ENCODE assay signal across 1 cellular context in the genomic region with DNA sequence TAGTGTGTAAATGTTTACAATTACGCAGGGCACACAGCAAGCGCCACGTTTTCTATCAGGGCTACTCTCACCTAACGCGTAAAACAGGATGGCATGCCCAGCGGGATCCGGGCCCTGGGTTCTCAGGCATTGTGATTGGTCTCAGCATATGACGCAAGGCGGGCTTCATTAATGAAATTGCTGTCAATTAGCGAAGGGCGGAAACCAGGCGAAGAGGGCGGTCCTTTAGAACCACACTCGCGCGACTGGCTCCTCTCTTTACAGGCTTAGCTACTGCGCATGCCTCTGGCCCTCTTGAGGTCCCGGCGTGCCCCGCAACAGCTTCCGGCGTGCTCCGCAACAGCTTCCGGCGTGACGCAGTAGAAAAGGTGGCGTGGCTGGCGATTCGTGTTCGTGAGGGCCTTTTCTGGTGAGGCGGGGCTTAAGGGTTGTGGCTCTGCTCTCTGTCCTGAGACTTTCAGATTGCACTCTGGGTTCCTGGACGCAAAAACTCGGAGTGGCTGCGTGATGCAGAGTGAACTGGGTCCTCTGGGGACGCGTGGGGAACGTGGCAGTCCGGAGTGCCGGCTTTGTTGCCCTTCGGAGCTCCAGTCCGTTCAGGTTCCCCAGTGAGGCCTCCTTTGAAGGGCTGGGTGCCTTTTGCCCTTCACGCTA.
TF ChIP-seq lines count a peak whose summit lies in the region.

No MANE protein-coding gene starts in this region.

TF ChIP-seq in GM12878, 131 proteins besides CTCF, POLR2A, EP300 and RAD21 (continued from another document):
- TF ChIP-seq, protein P1, sequence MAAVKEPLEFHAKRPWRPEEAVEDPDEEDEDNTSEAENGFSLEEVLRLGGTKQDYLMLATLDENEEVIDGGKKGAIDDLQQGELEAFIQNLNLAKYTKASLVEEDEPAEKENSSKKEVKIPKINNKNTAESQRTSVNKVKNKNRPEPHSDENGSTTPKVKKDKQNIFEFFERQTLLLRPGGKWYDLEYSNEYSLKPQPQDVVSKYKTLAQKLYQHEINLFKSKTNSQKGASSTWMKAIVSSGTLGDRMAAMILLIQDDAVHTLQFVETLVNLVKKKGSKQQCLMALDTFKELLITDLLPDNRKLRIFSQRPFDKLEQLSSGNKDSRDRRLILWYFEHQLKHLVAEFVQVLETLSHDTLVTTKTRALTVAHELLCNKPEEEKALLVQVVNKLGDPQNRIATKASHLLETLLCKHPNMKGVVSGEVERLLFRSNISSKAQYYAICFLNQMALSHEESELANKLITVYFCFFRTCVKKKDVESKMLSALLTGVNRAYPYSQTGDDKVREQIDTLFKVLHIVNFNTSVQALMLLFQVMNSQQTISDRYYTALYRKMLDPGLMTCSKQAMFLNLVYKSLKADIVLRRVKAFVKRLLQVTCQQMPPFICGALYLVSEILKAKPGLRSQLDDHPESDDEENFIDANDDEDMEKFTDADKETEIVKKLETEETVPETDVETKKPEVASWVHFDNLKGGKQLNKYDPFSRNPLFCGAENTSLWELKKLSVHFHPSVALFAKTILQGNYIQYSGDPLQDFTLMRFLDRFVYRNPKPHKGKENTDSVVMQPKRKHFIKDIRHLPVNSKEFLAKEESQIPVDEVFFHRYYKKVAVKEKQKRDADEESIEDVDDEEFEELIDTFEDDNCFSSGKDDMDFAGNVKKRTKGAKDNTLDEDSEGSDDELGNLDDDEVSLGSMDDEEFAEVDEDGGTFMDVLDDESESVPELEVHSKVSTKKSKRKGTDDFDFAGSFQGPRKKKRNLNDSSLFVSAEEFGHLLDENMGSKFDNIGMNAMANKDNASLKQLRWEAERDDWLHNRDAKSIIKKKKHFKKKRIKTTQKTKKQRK (IDR thresholded peaks at IDR 0.05; ENCODE audit: low read depth, low read length), result no peak
- no peak for TF ChIP-seq ZZZ3 (IDR thresholded peaks at IDR 0.05; ENCODE audit: control insufficient read depth, insufficient read length, low read depth)
- no peak for TF ChIP-seq CBX5 (IDR thresholded peaks at IDR 0.05; ENCODE audit: low read depth)
- TF ChIP-seq IRF4 (IDR thresholded peaks at IDR 0.05; ENCODE audit: low read depth, low read length), result no peak
- 0 out of 2 replicates have a peak, but pooled peaks have one; percentile 27 for TF ChIP-seq NRF1 (conservative IDR thresholded peaks at IDR 0.05; ENCODE audit: low read depth, low read length)
- TF ChIP-seq, protein P2, sequence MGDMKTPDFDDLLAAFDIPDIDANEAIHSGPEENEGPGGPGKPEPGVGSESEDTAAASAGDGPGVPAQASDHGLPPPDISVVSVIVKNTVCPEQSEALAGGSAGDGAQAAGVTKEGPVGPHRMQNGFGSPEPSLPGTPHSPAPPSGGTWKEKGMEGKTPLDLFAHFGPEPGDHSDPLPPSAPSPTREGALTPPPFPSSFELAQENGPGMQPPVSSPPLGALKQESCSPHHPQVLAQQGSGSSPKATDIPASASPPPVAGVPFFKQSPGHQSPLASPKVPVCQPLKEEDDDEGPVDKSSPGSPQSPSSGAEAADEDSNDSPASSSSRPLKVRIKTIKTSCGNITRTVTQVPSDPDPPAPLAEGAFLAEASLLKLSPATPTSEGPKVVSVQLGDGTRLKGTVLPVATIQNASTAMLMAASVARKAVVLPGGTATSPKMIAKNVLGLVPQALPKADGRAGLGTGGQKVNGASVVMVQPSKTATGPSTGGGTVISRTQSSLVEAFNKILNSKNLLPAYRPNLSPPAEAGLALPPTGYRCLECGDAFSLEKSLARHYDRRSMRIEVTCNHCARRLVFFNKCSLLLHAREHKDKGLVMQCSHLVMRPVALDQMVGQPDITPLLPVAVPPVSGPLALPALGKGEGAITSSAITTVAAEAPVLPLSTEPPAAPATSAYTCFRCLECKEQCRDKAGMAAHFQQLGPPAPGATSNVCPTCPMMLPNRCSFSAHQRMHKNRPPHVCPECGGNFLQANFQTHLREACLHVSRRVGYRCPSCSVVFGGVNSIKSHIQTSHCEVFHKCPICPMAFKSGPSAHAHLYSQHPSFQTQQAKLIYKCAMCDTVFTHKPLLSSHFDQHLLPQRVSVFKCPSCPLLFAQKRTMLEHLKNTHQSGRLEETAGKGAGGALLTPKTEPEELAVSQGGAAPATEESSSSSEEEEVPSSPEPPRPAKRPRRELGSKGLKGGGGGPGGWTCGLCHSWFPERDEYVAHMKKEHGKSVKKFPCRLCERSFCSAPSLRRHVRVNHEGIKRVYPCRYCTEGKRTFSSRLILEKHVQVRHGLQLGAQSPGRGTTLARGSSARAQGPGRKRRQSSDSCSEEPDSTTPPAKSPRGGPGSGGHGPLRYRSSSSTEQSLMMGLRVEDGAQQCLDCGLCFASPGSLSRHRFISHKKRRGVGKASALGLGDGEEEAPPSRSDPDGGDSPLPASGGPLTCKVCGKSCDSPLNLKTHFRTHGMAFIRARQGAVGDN (IDR thresholded peaks at IDR 0.05), result peak; percentile 53
- no peak for TF ChIP-seq KLF5 (IDR thresholded peaks at IDR 0.05; ENCODE audit: partially characterized antibody)
- TF ChIP-seq, protein P3, sequence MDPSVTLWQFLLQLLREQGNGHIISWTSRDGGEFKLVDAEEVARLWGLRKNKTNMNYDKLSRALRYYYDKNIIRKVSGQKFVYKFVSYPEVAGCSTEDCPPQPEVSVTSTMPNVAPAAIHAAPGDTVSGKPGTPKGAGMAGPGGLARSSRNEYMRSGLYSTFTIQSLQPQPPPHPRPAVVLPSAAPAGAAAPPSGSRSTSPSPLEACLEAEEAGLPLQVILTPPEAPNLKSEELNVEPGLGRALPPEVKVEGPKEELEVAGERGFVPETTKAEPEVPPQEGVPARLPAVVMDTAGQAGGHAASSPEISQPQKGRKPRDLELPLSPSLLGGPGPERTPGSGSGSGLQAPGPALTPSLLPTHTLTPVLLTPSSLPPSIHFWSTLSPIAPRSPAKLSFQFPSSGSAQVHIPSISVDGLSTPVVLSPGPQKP (IDR thresholded peaks at IDR 0.05; ENCODE audit: low read depth, low read length), result peak; percentile 32; the same call in 1 of the 2 replicates
- no peak for TF ChIP-seq SMC3 (IDR thresholded peaks at IDR 0.05; ENCODE audit: borderline replicate concordance, low read length)
- TF ChIP-seq, protein P4, sequence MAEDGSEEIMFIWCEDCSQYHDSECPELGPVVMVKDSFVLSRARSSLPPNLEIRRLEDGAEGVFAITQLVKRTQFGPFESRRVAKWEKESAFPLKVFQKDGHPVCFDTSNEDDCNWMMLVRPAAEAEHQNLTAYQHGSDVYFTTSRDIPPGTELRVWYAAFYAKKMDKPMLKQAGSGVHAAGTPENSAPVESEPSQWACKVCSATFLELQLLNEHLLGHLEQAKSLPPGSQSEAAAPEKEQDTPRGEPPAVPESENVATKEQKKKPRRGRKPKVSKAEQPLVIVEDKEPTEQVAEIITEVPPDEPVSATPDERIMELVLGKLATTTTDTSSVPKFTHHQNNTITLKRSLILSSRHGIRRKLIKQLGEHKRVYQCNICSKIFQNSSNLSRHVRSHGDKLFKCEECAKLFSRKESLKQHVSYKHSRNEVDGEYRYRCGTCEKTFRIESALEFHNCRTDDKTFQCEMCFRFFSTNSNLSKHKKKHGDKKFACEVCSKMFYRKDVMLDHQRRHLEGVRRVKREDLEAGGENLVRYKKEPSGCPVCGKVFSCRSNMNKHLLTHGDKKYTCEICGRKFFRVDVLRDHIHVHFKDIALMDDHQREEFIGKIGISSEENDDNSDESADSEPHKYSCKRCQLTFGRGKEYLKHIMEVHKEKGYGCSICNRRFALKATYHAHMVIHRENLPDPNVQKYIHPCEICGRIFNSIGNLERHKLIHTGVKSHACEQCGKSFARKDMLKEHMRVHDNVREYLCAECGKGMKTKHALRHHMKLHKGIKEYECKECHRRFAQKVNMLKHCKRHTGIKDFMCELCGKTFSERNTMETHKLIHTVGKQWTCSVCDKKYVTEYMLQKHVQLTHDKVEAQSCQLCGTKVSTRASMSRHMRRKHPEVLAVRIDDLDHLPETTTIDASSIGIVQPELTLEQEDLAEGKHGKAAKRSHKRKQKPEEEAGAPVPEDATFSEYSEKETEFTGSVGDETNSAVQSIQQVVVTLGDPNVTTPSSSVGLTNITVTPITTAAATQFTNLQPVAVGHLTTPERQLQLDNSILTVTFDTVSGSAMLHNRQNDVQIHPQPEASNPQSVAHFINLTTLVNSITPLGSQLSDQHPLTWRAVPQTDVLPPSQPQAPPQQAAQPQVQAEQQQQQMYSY (CRISPR knock-in tag; IDR thresholded peaks at IDR 0.05), result no peak
- TF ChIP-seq, protein P5, sequence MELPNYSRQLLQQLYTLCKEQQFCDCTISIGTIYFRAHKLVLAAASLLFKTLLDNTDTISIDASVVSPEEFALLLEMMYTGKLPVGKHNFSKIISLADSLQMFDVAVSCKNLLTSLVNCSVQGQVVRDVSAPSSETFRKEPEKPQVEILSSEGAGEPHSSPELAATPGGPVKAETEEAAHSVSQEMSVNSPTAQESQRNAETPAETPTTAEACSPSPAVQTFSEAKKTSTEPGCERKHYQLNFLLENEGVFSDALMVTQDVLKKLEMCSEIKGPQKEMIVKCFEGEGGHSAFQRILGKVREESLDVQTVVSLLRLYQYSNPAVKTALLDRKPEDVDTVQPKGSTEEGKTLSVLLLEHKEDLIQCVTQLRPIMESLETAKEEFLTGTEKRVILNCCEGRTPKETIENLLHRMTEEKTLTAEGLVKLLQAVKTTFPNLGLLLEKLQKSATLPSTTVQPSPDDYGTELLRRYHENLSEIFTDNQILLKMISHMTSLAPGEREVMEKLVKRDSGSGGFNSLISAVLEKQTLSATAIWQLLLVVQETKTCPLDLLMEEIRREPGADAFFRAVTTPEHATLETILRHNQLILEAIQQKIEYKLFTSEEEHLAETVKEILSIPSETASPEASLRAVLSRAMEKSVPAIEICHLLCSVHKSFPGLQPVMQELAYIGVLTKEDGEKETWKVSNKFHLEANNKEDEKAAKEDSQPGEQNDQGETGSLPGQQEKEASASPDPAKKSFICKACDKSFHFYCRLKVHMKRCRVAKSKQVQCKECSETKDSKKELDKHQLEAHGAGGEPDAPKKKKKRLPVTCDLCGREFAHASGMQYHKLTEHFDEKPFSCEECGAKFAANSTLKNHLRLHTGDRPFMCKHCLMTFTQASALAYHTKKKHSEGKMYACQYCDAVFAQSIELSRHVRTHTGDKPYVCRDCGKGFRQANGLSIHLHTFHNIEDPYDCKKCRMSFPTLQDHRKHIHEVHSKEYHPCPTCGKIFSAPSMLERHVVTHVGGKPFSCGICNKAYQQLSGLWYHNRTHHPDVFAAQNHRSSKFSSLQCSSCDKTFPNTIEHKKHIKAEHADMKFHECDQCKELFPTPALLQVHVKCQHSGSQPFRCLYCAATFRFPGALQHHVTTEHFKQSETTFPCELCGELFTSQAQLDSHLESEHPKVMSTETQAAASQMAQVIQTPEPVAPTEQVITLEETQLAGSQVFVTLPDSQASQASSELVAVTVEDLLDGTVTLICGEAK (IDR thresholded peaks at IDR 0.05; ENCODE audit: borderline replicate concordance), result peak; percentile 86
- TF ChIP-seq CREM (IDR thresholded peaks at IDR 0.05; ENCODE audit: low read depth), result 0 out of 2 replicates have a peak, but pooled peaks have one; percentile 28
- TF ChIP-seq BHLHE40 (IDR thresholded peaks at IDR 0.05; ENCODE audit: borderline replicate concordance in 1 of 2, low read depth in 2 of 2, low read length in 1 of 2), result 0 out of 4 replicates have a peak, but pooled peaks of 1 of the 2 experiments have one; percentile 24
- no peak for TF ChIP-seq KDM1A (IDR thresholded peaks at IDR 0.05; ENCODE audit: borderline replicate concordance)
- TF ChIP-seq, protein P6, sequence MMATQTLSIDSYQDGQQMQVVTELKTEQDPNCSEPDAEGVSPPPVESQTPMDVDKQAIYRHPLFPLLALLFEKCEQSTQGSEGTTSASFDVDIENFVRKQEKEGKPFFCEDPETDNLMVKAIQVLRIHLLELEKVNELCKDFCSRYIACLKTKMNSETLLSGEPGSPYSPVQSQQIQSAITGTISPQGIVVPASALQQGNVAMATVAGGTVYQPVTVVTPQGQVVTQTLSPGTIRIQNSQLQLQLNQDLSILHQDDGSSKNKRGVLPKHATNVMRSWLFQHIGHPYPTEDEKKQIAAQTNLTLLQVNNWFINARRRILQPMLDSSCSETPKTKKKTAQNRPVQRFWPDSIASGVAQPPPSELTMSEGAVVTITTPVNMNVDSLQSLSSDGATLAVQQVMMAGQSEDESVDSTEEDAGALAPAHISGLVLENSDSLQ (IDR thresholded peaks at IDR 0.05), result peak; percentile 90
